10 cellular contexts compared by ENCODE assay signal in the genomic region with DNA sequence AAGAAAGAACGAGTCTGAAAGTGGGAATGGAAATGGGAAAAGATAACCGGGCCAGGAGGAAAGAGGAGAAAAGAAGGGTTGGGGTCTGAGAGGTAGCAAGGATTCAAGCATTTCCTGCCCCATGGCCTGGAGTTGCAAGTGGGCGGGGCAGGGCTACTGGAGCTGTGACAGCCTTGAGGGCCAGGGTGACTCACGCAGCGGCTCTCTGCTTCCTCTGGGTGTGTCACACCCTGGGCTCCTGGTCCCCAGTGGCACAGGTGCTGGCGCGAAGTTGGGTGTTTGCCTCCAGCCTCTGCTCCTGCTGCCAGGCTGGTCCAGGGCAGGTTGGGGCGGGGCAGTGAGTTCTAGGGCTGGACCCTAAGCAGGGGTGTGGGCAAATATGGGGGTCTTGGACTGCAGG. TPM values are rescaled to one million over a fixed set of nuclear protein-coding genes. Genes with fewer than 3 reads are reported as not detected.
DNase-seq lines count a peak whose midpoint lies in the region; ATAC-seq and TF ChIP-seq lines count a peak whose summit lies in the region.
"Had no signal": no experiment of that assay in that cellular context is flagged by ENCODE, and none has a peak within 500 bp of the region (broad histone marks: within the 10 kb centered on the region; RNA-seq: fewer than 3 reads in every experiment).

No MANE protein-coding gene starts in this region.

- H3K36me3 ChIP-seq in CD8-positive, alpha-beta T cell (ENCODE audit: insufficient read depth, low read length): no peaks in the 10 kb centered on the region
- H3K36me3 ChIP-seq in tibial nerve: no peaks in the 10 kb centered on the region
- H3K36me3 ChIP-seq: neutrophil had no signal

- no peak for TF ChIP-seq EP300 in tibial nerve (IDR thresholded peaks at IDR 0.05)

- DNase-seq in CD8-positive, alpha-beta T cell: peak in 5 of 7 experiments; percentile 20 to 60 (median 44)
- DNase-seq in Kasumi-1 (lab: John Stamatoyannopoulos, UW) (peak; percentile 33 to 41), iris pigment epithelial cell (ENCODE audit: low read depth) (peak; percentile 13), amygdala (lab: John Stamatoyannopoulos, UW) (no peak), tibial nerve (ENCODE audit: low spot score in 2 of 2) (no peak)
- DNase-seq in activated CD4-positive, alpha-beta T cell treated with anti-CD3 and anti-CD28 coated beads, Interleukin-2, amount 10 ng/mL, durations not matched to agents 24 days and 14 days: peak; percentile 76

- no peaks in the 10 kb centered on the region for H3K9me3 Mint-ChIP-seq in CD8-positive, alpha-beta T cell
- H3K9me3 Mint-ChIP-seq in activated CD4-positive, alpha-beta T cell treated with anti-CD3 and anti-CD28 coated beads, Interleukin-2, amount 10 ng/mL, durations not matched to agents 24 days and 14 days: no peaks in the 10 kb centered on the region
- H3K9me3 Mint-ChIP-seq: activated naive CD4-positive, alpha-beta T cell treated with anti-CD3 and anti-CD28 coated beads, Interleukin-2, amount 50 U/mL, for 72 hours had no signal

- no peak overlapping the region for H3K4me3 Mint-ChIP-seq in CD8-positive, alpha-beta T cell
- H3K4me3 Mint-ChIP-seq in activated CD4-positive, alpha-beta T cell treated with anti-CD3 and anti-CD28 coated beads, Interleukin-2, amount 10 ng/mL, durations not matched to agents 24 days and 14 days: no peak overlapping the region

- no peak overlapping the region for H3K27ac Mint-ChIP-seq in CD8-positive, alpha-beta T cell
- no peak overlapping the region for H3K27ac Mint-ChIP-seq in activated CD4-positive, alpha-beta T cell treated with anti-CD3 and anti-CD28 coated beads, Interleukin-2, amount 10 ng/mL, durations not matched to agents 24 days and 14 days
- H3K27ac Mint-ChIP-seq: activated naive CD4-positive, alpha-beta T cell treated with anti-CD3 and anti-CD28 coated beads, Interleukin-2, amount 50 U/mL, for 72 hours had no signal

- CTCF ChIA-PET in CD8-positive, alpha-beta T cell (lab: Charles Lee): interaction anchor here (1.2 kb wide), 1 partner anchor 10 kb away, joined by 3 read pairs; no protein-coding TSS in a partner anchor

- TF ChIP-seq POLR2A in tibial nerve (IDR thresholded peaks at IDR 0.05): no peak

- H3K36me3 Mint-ChIP-seq in CD8-positive, alpha-beta T cell: no peaks in the 10 kb centered on the region
- peaks cover 2% of the 10 kb centered on the region for H3K36me3 Mint-ChIP-seq in activated CD4-positive, alpha-beta T cell treated with anti-CD3 and anti-CD28 coated beads, Interleukin-2, amount 10 ng/mL, durations not matched to agents 24 days and 14 days (ENCODE audit: low read depth)
- H3K36me3 Mint-ChIP-seq: activated naive CD4-positive, alpha-beta T cell treated with anti-CD3 and anti-CD28 coated beads, Interleukin-2, amount 50 U/mL, for 72 hours had no signal

- 64 to 72% methylated on average over 8 of the region's 8 CpGs for WGBS in tibial nerve, 2 donors

- no peaks in the 10 kb centered on the region for H3K27me3 ChIP-seq in CD8-positive, alpha-beta T cell (ENCODE audit: insufficient read depth, low read length)
- H3K27me3 ChIP-seq in tibial nerve: peaks cover 0 to 3% of the 10 kb centered on the region in 2 donors

- H3K4me3 ChIP-seq in CD8-positive, alpha-beta T cell (ENCODE audit: low read depth, low read length): no peak overlapping the region
- no peak overlapping the region for H3K4me3 ChIP-seq in tibial nerve

- no peak for TF ChIP-seq CTCF in CD8-positive, alpha-beta T cell (IDR thresholded peaks at IDR 0.05)
- TF ChIP-seq CTCF in tibial nerve (IDR thresholded peaks at IDR 0.05): no peak

- H3K9me3 ChIP-seq in CD8-positive, alpha-beta T cell (ENCODE audit: low read length): no peaks in the 10 kb centered on the region
- H3K9me3 ChIP-seq in tibial nerve: no peaks in the 10 kb centered on the region
- H3K9me3 ChIP-seq: neutrophil had no signal

- intact Hi-C loops in CD8-positive, alpha-beta T cell (cut with DNase I, micrococcal nuclease): no loop called here
- intact Hi-C loops in activated CD4-positive, alpha-beta T cell treated with anti-CD3 and anti-CD28 coated beads, Interleukin-2, amount 10 ng/mL, durations not matched to agents 24 days and 14 days (cut with micrococcal nuclease): no loop called here

- no peak overlapping the region for H3K27ac ChIP-seq in CD8-positive, alpha-beta T cell (ENCODE audit: low read depth, low read length)
- H3K27ac ChIP-seq in tibial nerve: no peak overlapping the region
- H3K27ac ChIP-seq: neutrophil had no signal

- H3K27me3 Mint-ChIP-seq in CD8-positive, alpha-beta T cell (ENCODE audit: low read depth): peaks cover 11% of the 10 kb centered on the region
- peaks cover 40% of the 10 kb centered on the region for H3K27me3 Mint-ChIP-seq in activated CD4-positive, alpha-beta T cell treated with anti-CD3 and anti-CD28 coated beads, Interleukin-2, amount 10 ng/mL, durations not matched to agents 24 days and 14 days

- POLR2A ChIA-PET in CD8-positive, alpha-beta T cell (lab: Charles Lee): no interaction called here

- peaks cover 24% of the 10 kb centered on the region for H3K4me1 Mint-ChIP-seq in CD8-positive, alpha-beta T cell (ENCODE audit: low read depth)
- H3K4me1 Mint-ChIP-seq in activated CD4-positive, alpha-beta T cell treated with anti-CD3 and anti-CD28 coated beads, Interleukin-2, amount 10 ng/mL, durations not matched to agents 24 days and 14 days: peaks cover 26% of the 10 kb centered on the region

- no peak for ATAC-seq in CD8-positive, alpha-beta T cell
- ATAC-seq in HG02884 (IDR thresholded peaks at IDR 0.05; ENCODE audit: unreplicated experiment) (no peak), HG02763 (IDR thresholded peaks at IDR 0.05; ENCODE audit: unreplicated experiment) (no peak)

- peaks cover 16% of the 10 kb centered on the region for H3K4me1 ChIP-seq in CD8-positive, alpha-beta T cell (ENCODE audit: insufficient read depth, low read length)
- H3K4me1 ChIP-seq in tibial nerve: peaks cover 0 to 15% (median 4%) of the 10 kb centered on the region in 4 donors

RNA-seq across cellular contexts. Expression of a gene that starts 3.3 kb away (rescaled TPM):
- total RNA-seq in CD8-positive, alpha-beta T cell: 1 to 10 TPM; 1.5 to 1.8 TPM
- total RNA-seq in activated CD4-positive, alpha-beta T cell treated with anti-CD3 and anti-CD28 coated beads, Interleukin-2, amount 10 ng/mL, durations not matched to agents 24 days and 14 days: 0.47 and 0.57 TPM in 2 replicates
- 1 to 10 TPM in 2 of 4 donors, not detected in 2; 3.1 to 5.4 TPM for total RNA-seq in tibial nerve
- total RNA-seq: activated naive CD4-positive, alpha-beta T cell treated with anti-CD3 and anti-CD28 coated beads, Interleukin-2, amount 50 U/mL, for 72 hours had no signal

RNA-seq across cellular contexts. Expression of a gene that starts 46.9 kb away (rescaled TPM):
- total RNA-seq in CD8-positive, alpha-beta T cell: not detected
- total RNA-seq in activated CD4-positive, alpha-beta T cell treated with anti-CD3 and anti-CD28 coated beads, Interleukin-2, amount 10 ng/mL, durations not matched to agents 24 days and 14 days: not detected in 2 replicates
- not detected for total RNA-seq in tibial nerve
- total RNA-seq: activated naive CD4-positive, alpha-beta T cell treated with anti-CD3 and anti-CD28 coated beads, Interleukin-2, amount 50 U/mL, for 72 hours had no signal

Comparison
In these comparisons a context has a peak if more than half of its experiments do, and no peak if none do; other contexts are left out.
1. DNase-seq: peak in CD8-positive, alpha-beta T cell (5 of 7), Kasumi-1 (2 of 2), activated CD4-positive, alpha-beta T cell treated with anti-CD3 and anti-CD28 coated beads, Interleukin-2, amount 10 ng/mL, durations not matched to agents 24 days and 14 days (single experiment) and iris pigment epithelial cell (single experiment); none in amygdala (0 of 56) and tibial nerve (0 of 2).